Comparison of ENCODE assay signal across 18 cellular contexts in genomic region chr2:163246111-163246510, GRCh38.
"Had no signal": no experiment of that assay in that cellular context is flagged by ENCODE, and none has a peak within 500 bp of the region (broad histone marks: within the 10 kb centered on the region; RNA-seq: fewer than 3 reads in every experiment).

No MANE protein-coding gene starts in this region.

- H3K27ac ChIP-seq: colonic mucosa, esophagus muscularis mucosa, foreskin keratinocyte, gastroesophageal sphincter, heart left ventricle, hepatocyte, left lung, lower lobe of right lung had no signal

- H3K27ac Mint-ChIP-seq: dendritic cell treated with granulocyte-macrophage colony-stimulating factor and Interleukin-4, amounts not matched to agents 40 ng/mL and 50 ng/mL, for 4 days; effector memory CD8-positive, alpha-beta T cell had no signal

- H3K27me3 Mint-ChIP-seq: dendritic cell treated with granulocyte-macrophage colony-stimulating factor and Interleukin-4, amounts not matched to agents 40 ng/mL and 50 ng/mL, for 4 days; effector memory CD8-positive, alpha-beta T cell had no signal

- H3K79me2 ChIP-seq: hepatocyte had no signal

- H3K4me3 ChIP-seq: colonic mucosa, esophagus muscularis mucosa, gastroesophageal sphincter, heart left ventricle, hepatocyte, left lung, lower lobe of right lung had no signal

- H3K9me3 ChIP-seq: colonic mucosa, lower lobe of right lung had no signal

- H3K36me3 ChIP-seq: colonic mucosa, esophagus muscularis mucosa, gastroesophageal sphincter, heart left ventricle, left lung, lower lobe of right lung had no signal

- H3K4me2 ChIP-seq: hepatocyte had no signal

- ATAC-seq: effector memory CD8-positive, alpha-beta T cell; foreskin keratinocyte; gastroesophageal sphincter; heart left ventricle; left cardiac atrium; left lung; left ventricle myocardium superior; lower lobe of right lung had no signal

- H3K27me3 ChIP-seq: colonic mucosa, esophagus muscularis mucosa, foreskin keratinocyte, gastroesophageal sphincter, hepatocyte, left lung had no signal

- H3K4me3 Mint-ChIP-seq: dendritic cell treated with granulocyte-macrophage colony-stimulating factor and Interleukin-4, amounts not matched to agents 40 ng/mL and 50 ng/mL, for 4 days; effector memory CD8-positive, alpha-beta T cell had no signal

- DNase-seq: cerebellar nuclear complex; colonic mucosa; cortex of kidney; effector CD8-positive, alpha-beta T cell; effector memory CD8-positive, alpha-beta T cell; foreskin keratinocyte; heart left ventricle; hypothalamus; left cardiac atrium; left lung; left ventricle myocardium superior; lower lobe of right lung; mesenchymal stem cell; midbrain had no signal

- H3K4me1 ChIP-seq: colonic mucosa, esophagus muscularis mucosa, foreskin keratinocyte, gastroesophageal sphincter, heart left ventricle, left lung, lower lobe of right lung had no signal

- H2AFZ ChIP-seq: hepatocyte had no signal
